In the genomic region with DNA sequence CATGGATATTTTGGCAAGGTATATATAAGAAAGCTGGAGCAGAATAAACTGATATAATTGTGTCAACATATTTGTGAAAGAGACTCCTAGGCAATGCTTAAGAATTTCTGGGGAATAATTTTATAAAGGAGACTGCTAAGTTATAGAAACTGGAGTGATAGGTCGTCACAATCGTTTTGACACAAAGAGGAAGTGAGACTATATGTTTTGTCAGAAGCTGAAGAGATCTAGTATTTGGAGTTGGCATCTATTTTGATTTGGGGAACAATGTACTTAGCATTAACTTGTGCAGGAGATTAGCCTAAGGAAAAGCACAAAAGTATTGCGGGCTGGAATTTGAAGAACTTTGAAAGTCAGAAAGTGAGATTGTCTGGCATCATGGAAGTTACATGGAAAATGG, we compare ENCODE assay signal across 24 cellular contexts.
DNase-seq lines count a peak whose midpoint lies in the region; ATAC-seq and TF ChIP-seq lines count a peak whose summit lies in the region.
"Had no signal": no experiment of that assay in that cellular context is flagged by ENCODE, and none has a peak within 500 bp of the region (broad histone marks: within the 10 kb centered on the region; RNA-seq: fewer than 3 reads in every experiment).

No MANE protein-coding gene starts in this region.

- no peak overlapping the region for H3K27ac ChIP-seq in MM.1S (ENCODE audit: low read length)
- H3K27ac ChIP-seq: BLaER1 had no signal

- H3K4me2 ChIP-seq in MM.1S (ENCODE audit: low read depth, low read length) = no peak overlapping the region
- H3K4me2 ChIP-seq: BLaER1, GM23338 had no signal

- ATAC-seq in HG02610 (IDR thresholded peaks at IDR 0.05; ENCODE audit: unreplicated experiment) = no peak
- ATAC-seq: GM23338, PC-3, Right ventricle myocardium inferior, T-cell had no signal

- no peak overlapping the region for H3K4me3 ChIP-seq in MM.1S (ENCODE audit: low read length)
- H3K4me3 ChIP-seq: BLaER1, GM23338, HAP-1 had no signal

- no peaks in the 10 kb centered on the region for H3K27me3 ChIP-seq in MM.1S (replicated peaks; ENCODE audit: insufficient read depth, low read length)
- H3K27me3 ChIP-seq: BLaER1 had no signal

- no peaks in the 10 kb centered on the region for H4K20me1 ChIP-seq in MM.1S (ENCODE audit: insufficient read depth, low read length)
- H4K20me1 ChIP-seq: BLaER1 had no signal

- H3K9ac ChIP-seq in MM.1S (ENCODE audit: low read length) = no peak overlapping the region
- H3K9ac ChIP-seq: BLaER1 had no signal

- no peaks in the 10 kb centered on the region for H3K4me1 ChIP-seq in MM.1S (ENCODE audit: low read length)
- H3K4me1 ChIP-seq: BLaER1, HAP-1 had no signal

- H3K36me3 ChIP-seq in MM.1S (replicated peaks; ENCODE audit: insufficient read depth, low read length) = no peaks in the 10 kb centered on the region
- H3K36me3 ChIP-seq: BLaER1, HAP-1 had no signal

- no peaks in the 10 kb centered on the region for H3K9me3 ChIP-seq in MM.1S (replicated peaks; ENCODE audit: insufficient read depth, low read length)
- H3K9me3 ChIP-seq: BLaER1, HAP-1 had no signal

- peak; percentile 10 for DNase-seq in MM.1S
- DNase-seq in NOMO-1 (lab: John Stamatoyannopoulos, UW; ENCODE audit: unreplicated experiment in 2 of 2) = peak; percentile 69 to 95
- DNase-seq in SIG-M5 (lab: John Stamatoyannopoulos, UW) = peak; percentile 26
- DNase-seq in pons (ENCODE audit: low spot score) = peak; percentile 39
- no peak for DNase-seq in NCI-H526 (lab: John Stamatoyannopoulos, UW)
- no peak for DNase-seq in stimulated activated CD4-positive, alpha-beta T cell treated with anti-CD3 and anti-CD28 coated beads, Interleukin-12 subunit alpha, Interleukin-12 subunit beta, amount 100 ng/mL, for 4 hours
- DNase-seq: CD4-positive, alpha-beta T cell; HFFc6; IMR-90; KG1; NCI-H1105 treated with DMSO at 0.1 percent for 48 hours; NCI-H146; NCI-H1930; NCI-H2107; NCI-H524; NCI-H774; NK-92 treated with Interleukin-12 subunit alpha and Interleukin-12 subunit beta, amount 100 ng/mL, for 24 hours; T-cell had no signal

- no peaks in the 10 kb centered on the region for H3K79me2 ChIP-seq in MM.1S (ENCODE audit: low read length)

- no peak for TF ChIP-seq CTCF in MM.1S (IDR thresholded peaks at IDR 0.05; ENCODE audit: low read length)

- no peaks in the 10 kb centered on the region for H3K9me2 ChIP-seq in MM.1S (replicated peaks; ENCODE audit: insufficient read depth, low read length)

- H3F3A ChIP-seq in MM.1S (ENCODE audit: insufficient read depth, low read length) = no peaks in the 10 kb centered on the region

- H2AFZ ChIP-seq in MM.1S (ENCODE audit: low read length) = no peak overlapping the region
- H2AFZ ChIP-seq: GM23338 had no signal

Comparison
In these comparisons a context has a peak if more than half of its experiments do, and no peak if none do; other contexts are left out.
1. DNase-seq: peak in MM.1S (single experiment), NOMO-1 (2 of 2), SIG-M5 (single experiment) and pons (single experiment); none in NCI-H526 (0 of 2) and stimulated activated CD4-positive, alpha-beta T cell treated with anti-CD3 and anti-CD28 coated beads, Interleukin-12 subunit alpha, Interleukin-12 subunit beta, amount 100 ng/mL, for 4 hours (single experiment).